Comparison of ENCODE assay signal across 16 cellular contexts in the genomic region with DNA sequence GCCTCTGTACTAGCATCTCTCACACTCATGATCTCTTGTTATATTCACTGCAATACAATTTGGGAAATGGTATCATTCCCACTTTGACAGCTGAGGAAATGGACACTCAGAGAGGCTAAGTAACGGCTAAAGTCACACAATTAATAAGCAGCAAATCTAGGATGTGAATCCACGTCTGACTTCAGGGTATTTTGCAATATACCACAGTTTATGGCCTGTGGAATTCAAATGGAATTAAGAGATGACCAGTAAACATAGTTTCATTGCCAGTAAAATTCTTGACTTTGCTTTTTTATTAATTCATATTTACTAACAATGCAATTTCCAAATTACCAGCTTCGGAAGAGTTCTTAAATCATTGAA.
A peak's percentile ranks its signal among the peaks of the same experiment; 100 is the strongest.
DNase-seq lines count a peak whose midpoint lies in the region; ATAC-seq, FAIRE-seq and TF ChIP-seq lines count a peak whose summit lies in the region.
"Had no signal": no experiment of that assay in that cellular context is flagged by ENCODE, and none has a peak within 500 bp of the region (broad histone marks: within the 10 kb centered on the region; RNA-seq: fewer than 3 reads in every experiment).

No MANE protein-coding gene starts in this region.

- H3F3A ChIP-seq in OCI-LY1 (ENCODE audit: insufficient read depth, low read length), result no peaks in the 10 kb centered on the region

- peak overlapping the region; percentile 6; the same call in 1 of the 2 replicates for H3K4me2 ChIP-seq in OCI-LY1 (ENCODE audit: low read length)
- peak overlapping the region; percentile 49 for H3K4me2 ChIP-seq in skeletal muscle satellite cell (ENCODE audit: low read length)

- no peaks in the 10 kb centered on the region for H3K27me3 ChIP-seq in OCI-LY1 (ENCODE audit: insufficient read depth, low read length)
- no peaks in the 10 kb centered on the region for H3K27me3 ChIP-seq in skeletal muscle satellite cell (ENCODE audit: control insufficient read depth, insufficient read depth, low read length)

- no peaks in the 10 kb centered on the region for H3K9me2 ChIP-seq in OCI-LY1 (ENCODE audit: low read depth, low read length)

- H3K4me1 ChIP-seq in OCI-LY1 (ENCODE audit: insufficient read depth, low read length, severe bottlenecking) (peaks cover 29% of the 10 kb centered on the region), skeletal muscle satellite cell (ENCODE audit: control insufficient read depth, insufficient read depth, low read length) (peaks cover 38% of the 10 kb centered on the region)

- no peaks in the 10 kb centered on the region for H3K27me3 Mint-ChIP-seq in activated CD8-positive, alpha-beta memory T cell treated with anti-CD3 and anti-CD28 coated beads, Interleukin-2, amount 10 ng/mL, durations not matched to agents 7 days and 5 days
- H3K27me3 Mint-ChIP-seq: activated T-cell treated with anti-CD3 and anti-CD28 coated beads, Interleukin-2, amount 50 U/mL, for 24 hours had no signal

- no peaks in the 10 kb centered on the region for H4K20me1 ChIP-seq in OCI-LY1 (ENCODE audit: insufficient read depth, low read length)

- no peak for ATAC-seq in activated CD8-positive, alpha-beta memory T cell treated with anti-CD3 and anti-CD28 coated beads, Interleukin-2, amount 10 ng/mL, durations not matched to agents 7 days and 5 days
- ATAC-seq in GM21526 (IDR thresholded peaks at IDR 0.05; ENCODE audit: low FRiP score, unreplicated experiment), result no peak
- ATAC-seq: naive thymus-derived CD4-positive, alpha-beta T cell had no signal

- FAIRE-seq in D721Med (lab: Jason Lieb, UNC), result no peak
- FAIRE-seq: A204.1 had no signal

- peaks cover 2% of the 10 kb centered on the region for H3K36me3 Mint-ChIP-seq in activated CD8-positive, alpha-beta memory T cell treated with anti-CD3 and anti-CD28 coated beads, Interleukin-2, amount 10 ng/mL, durations not matched to agents 7 days and 5 days
- H3K36me3 Mint-ChIP-seq: type B pancreatic cell had no signal

- H3K27ac Mint-ChIP-seq in activated CD8-positive, alpha-beta memory T cell treated with anti-CD3 and anti-CD28 coated beads, Interleukin-2, amount 10 ng/mL, durations not matched to agents 7 days and 5 days, result peak overlapping the region; percentile 52

- no peaks in the 10 kb centered on the region for H3K9me3 Mint-ChIP-seq in activated CD8-positive, alpha-beta memory T cell treated with anti-CD3 and anti-CD28 coated beads, Interleukin-2, amount 10 ng/mL, durations not matched to agents 7 days and 5 days (ENCODE audit: low read depth)
- H3K9me3 Mint-ChIP-seq: activated T-cell treated with anti-CD3 and anti-CD28 coated beads, Interleukin-2, amount 50 U/mL, for 24 hours; naive thymus-derived CD4-positive, alpha-beta T cell; type B pancreatic cell had no signal

- CTCF ChIA-PET in activated CD8-positive, alpha-beta memory T cell treated with anti-CD3 and anti-CD28 coated beads, Interleukin-2, amount 10 ng/mL, durations not matched to agents 7 days and 5 days (lab: Charles Lee), result interaction anchor here (1.3 to 3.7 kb wide), 6 partner anchors 10 to 38 kb away, joined by 3 to 17 read pairs (median 8); no protein-coding TSS in a partner anchor

- no peaks in the 10 kb centered on the region for H3K79me2 ChIP-seq in OCI-LY1 (ENCODE audit: insufficient read depth, low read length)

- H3K9ac ChIP-seq in OCI-LY1 (ENCODE audit: low read length) (no peak overlapping the region), skeletal muscle satellite cell (ENCODE audit: low read depth, low read length) (no peak overlapping the region)

- H3K4me3 ChIP-seq in OCI-LY1 (ENCODE audit: low read depth, low read length, poor library complexity, severe bottlenecking), result no peak overlapping the region
- H3K4me3 ChIP-seq in fibroblast of pulmonary artery (replicated peaks; ENCODE audit: low read depth, low read length), result no peak overlapping the region
- H3K4me3 ChIP-seq in skeletal muscle satellite cell (ENCODE audit: low read length), result no peak overlapping the region

- no peak for TF ChIP-seq CTCF in OCI-LY1 (IDR thresholded peaks at IDR 0.05; ENCODE audit: low read length)
- no peak for TF ChIP-seq CTCF in fibroblast of pulmonary artery (IDR thresholded peaks at IDR 0.05; ENCODE audit: low read length, missing control alignments)
- TF ChIP-seq CTCF in D721Med (IDR thresholded peaks at IDR 0.05; ENCODE audit: insufficient read depth, missing control alignments), result no peak

- H3K36me3 ChIP-seq in OCI-LY1 (ENCODE audit: insufficient read depth, low read length) (no peaks in the 10 kb centered on the region), skeletal muscle satellite cell (ENCODE audit: insufficient read depth, low read length) (no peaks in the 10 kb centered on the region)

- peaks cover 54% of the 10 kb centered on the region for H3K4me1 Mint-ChIP-seq in activated CD8-positive, alpha-beta memory T cell treated with anti-CD3 and anti-CD28 coated beads, Interleukin-2, amount 10 ng/mL, durations not matched to agents 7 days and 5 days

- no peaks in the 10 kb centered on the region for H3K9me3 ChIP-seq in OCI-LY1 (ENCODE audit: low read length)
- no peaks in the 10 kb centered on the region for H3K9me3 ChIP-seq in skeletal muscle satellite cell (replicated peaks; ENCODE audit: low read length)

- no peak overlapping the region for H3K4me3 Mint-ChIP-seq in activated CD8-positive, alpha-beta memory T cell treated with anti-CD3 and anti-CD28 coated beads, Interleukin-2, amount 10 ng/mL, durations not matched to agents 7 days and 5 days
- H3K4me3 Mint-ChIP-seq: activated T-cell treated with anti-CD3 and anti-CD28 coated beads, Interleukin-2, amount 50 U/mL, for 24 hours; naive thymus-derived CD4-positive, alpha-beta T cell; type B pancreatic cell had no signal

- H2AFZ ChIP-seq in OCI-LY1 (ENCODE audit: low read length), result no peak overlapping the region

- H3K27ac ChIP-seq in OCI-LY1 (ENCODE audit: low read depth, low read length, poor library complexity, severe bottlenecking), result peak overlapping the region; percentile 11

- no peak for DNase-seq in activated CD8-positive, alpha-beta memory T cell treated with anti-CD3 and anti-CD28 coated beads, Interleukin-2, amount 10 ng/mL, durations not matched to agents 7 days and 5 days
- DNase-seq in activated CD8-positive, alpha-beta memory T cell treated with anti-CD3 and anti-CD28 coated beads, Interleukin-2, amount 50 U/mL, for 48 hours, result no peak
- DNase-seq in fibroblast of pulmonary artery (ENCODE audit: low read depth) (peak; percentile 68), D721Med (ENCODE audit: insufficient read length, low spot score) (no peak), NCI-H82 (lab: John Stamatoyannopoulos, UW) (no peak)
- DNase-seq: activated T-cell treated with anti-CD3 and anti-CD28 coated beads, Interleukin-2, amount 50 U/mL, for 24 hours; effector memory CD4-positive, alpha-beta T cell; naive thymus-derived CD4-positive, alpha-beta T cell; NCI-H2029 treated with DMSO at 0.1 percent for 48 hours; retina; stimulated activated CD4-positive, alpha-beta T cell treated with anti-CD3 and anti-CD28 coated beads, Interleukin-4, amount 100 ng/mL, for 1 hour had no signal
